In genomic region chr9:15697459-15697858, GRCh38 we compare ENCODE assay signal across 12 cellular contexts.
A peak's percentile ranks its signal among the peaks of the same experiment; 100 is the strongest.
DNase-seq lines count a peak whose midpoint lies in the region; TF ChIP-seq lines count a peak whose summit lies in the region.
"Had no signal": no experiment of that assay in that cellular context is flagged by ENCODE, and none has a peak within 500 bp of the region (broad histone marks: within the 10 kb centered on the region; RNA-seq: fewer than 3 reads in every experiment).

No MANE protein-coding gene starts in this region.

- DNase-seq in AG10803 (ENCODE audit: low read depth), result peak; percentile 71
- peak; percentile 77 for DNase-seq in HS-5 (ENCODE audit: low read depth)
- peak; percentile 60 for DNase-seq in amniotic stem cell (lab: John Stamatoyannopoulos, UW)
- peak; percentile 10 for DNase-seq in inferior parietal cortex (ENCODE audit: extremely low spot score)
- no peak for DNase-seq in SW480 (ENCODE audit: low spot score)
- no peak for DNase-seq in NK-92 (lab: John Stamatoyannopoulos, UW; ENCODE audit: unreplicated experiment)
- DNase-seq in NCI-H1436 (lab: John Stamatoyannopoulos, UW), result no peak
- DNase-seq in pons (ENCODE audit: low spot score), result no peak
- DNase-seq: activated effector memory CD4-positive, alpha-beta T cell treated with Interleukin-2 at 50 U/mL for 16 hours; effector memory CD4-positive, alpha-beta T cell; immature natural killer cell; NCI-H1105 had no signal

- no peak for TF ChIP-seq CTCF in AG10803 (conservative IDR thresholded peaks at IDR 0.05; ENCODE audit: low read length)

- H3K4me3 ChIP-seq in AG10803 (ENCODE audit: low read length), result no peak overlapping the region

Comparison
In these comparisons a context has a peak if more than half of its experiments do, and no peak if none do; other contexts are left out.
1. DNase-seq: peak in AG10803 (single experiment), HS-5 (single experiment), amniotic stem cell (single experiment) and inferior parietal cortex (single experiment); none in SW480 (single experiment), NK-92 (single experiment), NCI-H1436 (single experiment) and pons (single experiment).